1 cellular context compared by ENCODE assay signal in genomic region chr1:42927274-42927841, GRCh38.
TF ChIP-seq lines count a peak whose summit lies in the region.

No MANE protein-coding gene starts in this region.

TF ChIP-seq in GM23338, 12 proteins besides CTCF, POLR2A, EP300 and RAD21 (continued from another document):
- TF ChIP-seq ZNF462 (CRISPR knock-in tag; IDR thresholded peaks at IDR 0.05) (no peak), ZNF114 (CRISPR knock-in tag; IDR thresholded peaks at IDR 0.05) (no peak), CREB1 (CRISPR knock-in tag; IDR thresholded peaks at IDR 0.05; ENCODE audit: low read depth) (no peak), STAT1 (IDR thresholded peaks at IDR 0.05; ENCODE audit: unreplicated experiment) (no peak), ETS1 (IDR thresholded peaks at IDR 0.05) (no peak), ZNF331 (CRISPR knock-in tag; IDR thresholded peaks at IDR 0.05; ENCODE audit: low read depth) (no peak), NANOG (IDR thresholded peaks at IDR 0.05; ENCODE audit: borderline replicate concordance) (no peak), REST (IDR thresholded peaks at IDR 0.05; ENCODE audit: unreplicated experiment) (no peak), EZH2 (IDR thresholded peaks at IDR 0.05; ENCODE audit: low read depth, unreplicated experiment) (no peak)
